Comparison of ENCODE assay signal across 8 cellular contexts in genomic region chr2:127025357-127026062, GRCh38.
DNase-seq lines count a peak whose midpoint lies in the region; ATAC-seq, FAIRE-seq and TF ChIP-seq lines count a peak whose summit lies in the region.

No MANE protein-coding gene starts in this region.

- TF ChIP-seq CTCF in NB4 (IDR thresholded peaks at IDR 0.05; ENCODE audit: low read depth, low read length) (no peak), K562 (IDR thresholded peaks at IDR 0.05 in 2 of 3, conservative IDR thresholded peaks at IDR 0.05 in 1 of 3; ENCODE audit: insufficient read depth in 2 of 3, low read depth in 1 of 3, low read length in 3 of 3) (peak in 1 of 3 experiments; percentile 23; a peak in 1 of 6 replicates)

- no peaks in the 10 kb centered on the region for H3K79me2 ChIP-seq in K562 (ENCODE audit: control insufficient read depth, insufficient read depth, low read length)

- TF ChIP-seq POLR2A in H54 (IDR thresholded peaks at IDR 0.05; ENCODE audit: low read depth, low read length) (peak; percentile 38; the same call in 1 of the 2 replicates), NB4 (IDR thresholded peaks at IDR 0.05; ENCODE audit: extremely low read depth, insufficient read length) (no peak), K562 (conservative IDR thresholded peaks at IDR 0.05) (no peak)

- TF ChIP-seq RAD21 in K562 (CRISPR knock-in tag; conservative IDR thresholded peaks at IDR 0.05 in 1 of 2, IDR thresholded peaks at IDR 0.05 in 1 of 2) = no peak

- intact Hi-C loops in K562 (cut with micrococcal nuclease) = no loop called here

- TF ChIP-seq EP300 in K562 (IDR thresholded peaks at IDR 0.05; ENCODE audit: low read length) = no peak

- H3K4me2 ChIP-seq in K562 (ENCODE audit: insufficient read depth, low read length) (no peak overlapping the region), skeletal muscle satellite cell (ENCODE audit: low read length) (peak overlapping the region; percentile 90)

- no peak overlapping the region for H3K9ac ChIP-seq in K562 (ENCODE audit: insufficient read depth in 1 of 2, low read depth in 2 of 2, low read length in 2 of 2)
- H3K9ac ChIP-seq in iPS-18a (ENCODE audit: low read length) = peak overlapping the region; percentile 41
- H3K9ac ChIP-seq in skeletal muscle satellite cell (ENCODE audit: low read depth, low read length) = peak overlapping the region; percentile 78

- no peaks in the 10 kb centered on the region for H3K9me1 ChIP-seq in K562 (ENCODE audit: control insufficient read depth, insufficient read depth, low read length)

- CTCF ChIA-PET in K562 (lab: Yijun Ruan, JAX; ENCODE audit: low intra/inter-chr PET ratio) = no interaction called here

- peak; percentile 81 for DNase-seq in GM03348 (ENCODE audit: low spot score)
- peak; percentile 78 for DNase-seq in H54 (ENCODE audit: insufficient read length, low spot score)
- DNase-seq in NB4 (ENCODE audit: low read depth) = peak; percentile 88
- DNase-seq in K562 (ENCODE audit: extremely low read depth in 1 of 4, low spot score in 3 of 4) = peak in 2 of 4 experiments; percentile 20 to 23
- no peak for DNase-seq in HT-29 (ENCODE audit: low spot score)

- H2AFZ ChIP-seq in K562 (ENCODE audit: low read depth, low read length) = no peak overlapping the region

- in situ Hi-C loops in K562 (cut with MboI) = no loop called here

- H3K4me1 ChIP-seq in K562 (replicated peaks in 1 of 2; ENCODE audit: control insufficient read depth in 2 of 2, insufficient read depth in 2 of 2, low read length in 2 of 2) = peaks cover 0 to 11% of the 10 kb centered on the region in 2 experiments; a peak in 2 of 5 replicates
- H3K4me1 ChIP-seq in iPS-18a (ENCODE audit: control insufficient read depth, low read depth, low read length) = peaks cover 6% of the 10 kb centered on the region
- H3K4me1 ChIP-seq in skeletal muscle satellite cell (ENCODE audit: control insufficient read depth, insufficient read depth, low read length) = peaks cover 12% of the 10 kb centered on the region

- H3K4me3 ChIP-seq in NB4 (ENCODE audit: low read depth, low read length) (peak overlapping the region; percentile 57), K562 (no peak overlapping the region), iPS-18a (ENCODE audit: low read length) (peak overlapping the region; percentile 76), skeletal muscle satellite cell (ENCODE audit: low read length) (peak overlapping the region; percentile 70)

- H3K27me3 ChIP-seq in K562 (ENCODE audit: control insufficient read depth in 2 of 2, insufficient read depth in 2 of 2, low read length in 2 of 2) (peaks cover 0 to 11% of the 10 kb centered on the region in 2 experiments; a peak in 3 of 5 replicates), iPS-18a (ENCODE audit: control insufficient read depth, insufficient read depth, low read length) (no peaks in the 10 kb centered on the region), skeletal muscle satellite cell (ENCODE audit: control insufficient read depth, insufficient read depth, low read length) (no peaks in the 10 kb centered on the region)

- FAIRE-seq in H54 (lab: Jason Lieb, UNC) (peak; percentile 87), TTC549 (lab: Jason Lieb, UNC) (peak; percentile 23), K562 (lab: Jason Lieb, UNC) (no peak)

- no TSS peak for BruUV-seq in K562 (replicated peaks; lab: Mats Ljungman, UMichigan)

- H3K27ac ChIP-seq in K562 (ENCODE audit: extremely low read depth, low read depth, low read length) (no peak overlapping the region), iPS-18a (ENCODE audit: low read length) (no peak overlapping the region)

- H3K36me3 ChIP-seq in K562 (ENCODE audit: control insufficient read depth, insufficient read depth, low read length) (no peaks in the 10 kb centered on the region), iPS-18a (ENCODE audit: control insufficient read depth, low read depth, low read length) (no peaks in the 10 kb centered on the region), skeletal muscle satellite cell (ENCODE audit: insufficient read depth, low read length) (no peaks in the 10 kb centered on the region)

- H3K9me3 ChIP-seq in K562 (replicated peaks; ENCODE audit: control insufficient read depth, insufficient read depth, low read depth, low read length) (no peaks in the 10 kb centered on the region), iPS-18a (ENCODE audit: control insufficient read depth, low read depth, low read length) (no peaks in the 10 kb centered on the region), skeletal muscle satellite cell (replicated peaks; ENCODE audit: low read length) (no peaks in the 10 kb centered on the region)

- H4K20me1 ChIP-seq in K562 (replicated peaks; ENCODE audit: control insufficient read depth, insufficient read depth, low read length) = no peaks in the 10 kb centered on the region

- ATAC-seq in K562 = peak; percentile 76

- 24% methylated on average over 39 of the region's 39 CpGs for WGBS in K562 (ENCODE audit: insufficient coverage, low coverage, missing lambda C conversion rate)

- POLR2A ChIA-PET in K562 (lab: Yijun Ruan, JAX) = interaction anchor here (0.6 kb wide), 1 partner anchor 17 kb away, joined by 3 read pairs; no protein-coding TSS in a partner anchor

TF ChIP-seq in K562, 482 proteins besides CTCF, POLR2A, EP300 and RAD21:
- TF ChIP-seq CTBP1 (IDR thresholded peaks at IDR 0.05; ENCODE audit: borderline replicate concordance) = peak; percentile 39; the same call in 1 of the 2 replicates
- no peak for TF ChIP-seq XRCC3 (IDR thresholded peaks at IDR 0.05)
- TF ChIP-seq FOXK2 (conservative IDR thresholded peaks at IDR 0.05 in 1 of 2, IDR thresholded peaks at IDR 0.05 in 1 of 2; ENCODE audit: low read depth in 2 of 2) = no peak
- TF ChIP-seq ZNF280B (CRISPR knock-in tag; IDR thresholded peaks at IDR 0.05) = no peak
- 0 out of 2 replicates have a peak, but pooled peaks have one; percentile 18 for TF ChIP-seq ZBTB33 (CRISPR knock-in tag; IDR thresholded peaks at IDR 0.05)
- TF ChIP-seq ZNF561 (CRISPR knock-in tag; conservative IDR thresholded peaks at IDR 0.05) = no peak
TF ChIP-seq in K562: peak in this region for 2.

Comparison
In these comparisons a context has a peak if more than half of its experiments do, and no peak if none do; other contexts are left out.
1. H3K9ac ChIP-seq: peak in iPS-18a (single experiment) and skeletal muscle satellite cell (single experiment); none in K562 (0 of 2).